8 cellular contexts compared by ENCODE assay signal in genomic region chr11:9462172-9462799, GRCh38. TPM values are rescaled to one million over a fixed set of nuclear protein-coding genes. Genes with fewer than 3 reads are reported as not detected.
A peak's percentile ranks its signal among the peaks of the same experiment; 100 is the strongest.
DNase-seq lines count a peak whose midpoint lies in the region; ATAC-seq and TF ChIP-seq lines count a peak whose summit lies in the region.

No MANE protein-coding gene starts in this region.

- intact Hi-C loops in activated CD8-positive, alpha-beta T cell treated with anti-CD3 and anti-CD28 coated beads for 36 hours (cut with micrococcal nuclease): no loop called here

- H3K9me3 Mint-ChIP-seq in activated CD8-positive, alpha-beta T cell treated with anti-CD3 and anti-CD28 coated beads for 36 hours: no peaks in the 10 kb centered on the region
- H3K9me3 Mint-ChIP-seq in stimulated activated memory B cell treated with anti-CD40 and anti-IgM and Interleukin-4, amounts not matched to agents 10 μg/mL and 1 μg/mL and 100 μg/mL, for 72 hours: no peaks in the 10 kb centered on the region

- no peak for ATAC-seq in activated CD8-positive, alpha-beta T cell treated with anti-CD3 and anti-CD28 coated beads for 36 hours
- ATAC-seq in stimulated activated memory B cell treated with anti-CD40 and anti-IgM and Interleukin-4, amounts not matched to agents 10 μg/mL and 1 μg/mL and 100 μg/mL, for 72 hours: no peak
- ATAC-seq in GM21381 (IDR thresholded peaks at IDR 0.05; ENCODE audit: unreplicated experiment): no peak

- POLR2A ChIA-PET in HEK293T (lab: Yijun Ruan, JAX): interaction anchor here (1.0 to 4.3 kb wide), 4 partner anchors 12 to 111 kb away, joined by 3 to 44 read pairs (median 19); partner anchors contain the start of gene WEE1
- POLR2A ChIA-PET in activated CD8-positive, alpha-beta T cell treated with anti-CD3 and anti-CD28 coated beads for 36 hours (lab: Charles Lee): interaction anchor here (0.6 to 3.5 kb wide), 4 partner anchors 10 to 316 kb away, joined by 3 to 37 read pairs (median 9); partner anchors contain the start of gene TMEM41B

- no peak for TF ChIP-seq CTCF in activated CD8-positive, alpha-beta T cell treated with anti-CD3 and anti-CD28 coated beads for 36 hours (IDR thresholded peaks at IDR 0.05)
- no peak for TF ChIP-seq CTCF in GM20000 (IDR thresholded peaks at IDR 0.05; ENCODE audit: extremely low read depth, missing control alignments)

- DNase-seq in HEK293T (ENCODE audit: extremely low spot score) (no peak), hepatic stellate cell (ENCODE audit: low spot score) (peak; percentile 20), GM20000 (ENCODE audit: low spot score) (no peak), OCI-M1 (lab: John Stamatoyannopoulos, UW) (no peak)
- no peak for DNase-seq in activated CD8-positive, alpha-beta T cell treated with anti-CD3 and anti-CD28 coated beads for 36 hours
- DNase-seq in effector CD4-positive, alpha-beta T cell: no peak

- CTCF ChIA-PET in HEK293T (lab: Yijun Ruan, JAX): no interaction called here
- CTCF ChIA-PET in activated CD8-positive, alpha-beta T cell treated with anti-CD3 and anti-CD28 coated beads for 36 hours (lab: Charles Lee): interaction anchor here (1.4 to 3.0 kb wide), 3 partner anchors 151 to 325 kb away, joined by 4 to 14 read pairs (median 4); no protein-coding TSS in a partner anchor

- no peaks in the 10 kb centered on the region for H3K27me3 Mint-ChIP-seq in activated CD8-positive, alpha-beta T cell treated with anti-CD3 and anti-CD28 coated beads for 36 hours
- H3K27me3 Mint-ChIP-seq in stimulated activated memory B cell treated with anti-CD40 and anti-IgM and Interleukin-4, amounts not matched to agents 10 μg/mL and 1 μg/mL and 100 μg/mL, for 72 hours: no peaks in the 10 kb centered on the region

- peaks cover 14% of the 10 kb centered on the region for H3K36me3 Mint-ChIP-seq in activated CD8-positive, alpha-beta T cell treated with anti-CD3 and anti-CD28 coated beads for 36 hours (ENCODE audit: low read depth)
- H3K36me3 Mint-ChIP-seq in stimulated activated memory B cell treated with anti-CD40 and anti-IgM and Interleukin-4, amounts not matched to agents 10 μg/mL and 1 μg/mL and 100 μg/mL, for 72 hours: peaks cover 6% of the 10 kb centered on the region

- H3K4me1 Mint-ChIP-seq in activated CD8-positive, alpha-beta T cell treated with anti-CD3 and anti-CD28 coated beads for 36 hours (ENCODE audit: low read depth): peaks cover 24% of the 10 kb centered on the region
- H3K4me1 Mint-ChIP-seq in stimulated activated memory B cell treated with anti-CD40 and anti-IgM and Interleukin-4, amounts not matched to agents 10 μg/mL and 1 μg/mL and 100 μg/mL, for 72 hours: peaks cover 23% of the 10 kb centered on the region

- H3K27ac Mint-ChIP-seq in activated CD8-positive, alpha-beta T cell treated with anti-CD3 and anti-CD28 coated beads for 36 hours: peak overlapping the region; percentile 98
- H3K27ac Mint-ChIP-seq in stimulated activated memory B cell treated with anti-CD40 and anti-IgM and Interleukin-4, amounts not matched to agents 10 μg/mL and 1 μg/mL and 100 μg/mL, for 72 hours: peak overlapping the region; percentile 98

- peak overlapping the region; percentile 94 for H3K4me3 Mint-ChIP-seq in activated CD8-positive, alpha-beta T cell treated with anti-CD3 and anti-CD28 coated beads for 36 hours
- peak overlapping the region; percentile 96 for H3K4me3 Mint-ChIP-seq in stimulated activated memory B cell treated with anti-CD40 and anti-IgM and Interleukin-4, amounts not matched to agents 10 μg/mL and 1 μg/mL and 100 μg/mL, for 72 hours

TF ChIP-seq in HEK293T, 16 proteins besides CTCF, POLR2A, EP300 and RAD21:
- TF ChIP-seq ZNF384 (IDR thresholded peaks at IDR 0.05): peak; percentile 42; the same call in 1 of the 2 replicates
- TF ChIP-seq CTBP1 (IDR thresholded peaks at IDR 0.05; ENCODE audit: borderline replicate concordance): no peak

RNA-seq across cellular contexts. Expression of gene ZNF143, which starts 1.5 kb away (rescaled TPM):
- 10 to 100 TPM; 26.5 to 33.7 TPM for total RNA-seq in activated CD8-positive, alpha-beta T cell treated with anti-CD3 and anti-CD28 coated beads for 36 hours
